In genomic region chr1:201831371-201831770, GRCh38 we compare ENCODE assay signal across 18 cellular contexts. TPM values are rescaled to one million over a fixed set of nuclear protein-coding genes. Genes with fewer than 3 reads are reported as not detected.
DNase-seq lines count a peak whose midpoint lies in the region; ATAC-seq, FAIRE-seq and TF ChIP-seq lines count a peak whose summit lies in the region.
"Had no signal": no experiment of that assay in that cellular context is flagged by ENCODE, and none has a peak within 500 bp of the region (broad histone marks: within the 10 kb centered on the region; RNA-seq: fewer than 3 reads in every experiment).

No MANE protein-coding gene starts in this region.

- TF ChIP-seq POLR2A in A549 (IDR thresholded peaks at IDR 0.05; ENCODE audit: low read length), result no peak

- no peak overlapping the region for H2AFZ ChIP-seq in SU-DHL-6 (ENCODE audit: low read depth, low read length, severe bottlenecking)
- H2AFZ ChIP-seq in hepatocyte, result no peak overlapping the region

- no peaks in the 10 kb centered on the region for H3K9me3 ChIP-seq in A549
- no peaks in the 10 kb centered on the region for H3K9me3 ChIP-seq in CD8-positive, alpha-beta memory T cell (ENCODE audit: low read length)
- H3K9me3 ChIP-seq in SU-DHL-6 (ENCODE audit: insufficient read depth, low read length), result no peaks in the 10 kb centered on the region
- no peaks in the 10 kb centered on the region for H3K9me3 ChIP-seq in hepatocyte (ENCODE audit: low read depth)
- H3K9me3 ChIP-seq: ascending aorta, Peyer's patch had no signal

- H3K79me2 ChIP-seq in SU-DHL-6 (ENCODE audit: insufficient read depth, low read length) (peaks cover 73% of the 10 kb centered on the region), hepatocyte (peaks cover 80% of the 10 kb centered on the region)

- H3K4me1 ChIP-seq in A549 (peaks cover 20% of the 10 kb centered on the region), hepatocyte (ENCODE audit: insufficient read depth) (peaks cover 9% of the 10 kb centered on the region)
- peaks cover 28% of the 10 kb centered on the region for H3K4me1 ChIP-seq in CD8-positive, alpha-beta memory T cell (ENCODE audit: insufficient read depth, low read length)

- H3K9me2 ChIP-seq in SU-DHL-6 (replicated peaks; ENCODE audit: insufficient read depth, low read length) (no peaks in the 10 kb centered on the region), hepatocyte (replicated peaks; ENCODE audit: insufficient read depth) (no peaks in the 10 kb centered on the region)

- DNase-seq in A549 (ENCODE audit: low read depth in 1 of 2, low spot score in 1 of 2) (no peak), hepatocyte (ENCODE audit: low spot score) (no peak), NCI-H2196 (lab: John Stamatoyannopoulos, UW; ENCODE audit: unreplicated experiment) (no peak), left colon (no peak)
- peak in 1 of 5 donors; percentile 38 for DNase-seq in CD8-positive, alpha-beta memory T cell
- DNase-seq: HCEC 1CT; NCI-H1105 treated with DMSO at 0.1 percent for 48 hours; NCI-H446; Peyer's patch; retina; stimulated activated CD4-positive, alpha-beta T cell treated with anti-CD3 and anti-CD28 coated beads, Interleukin-4, amount 100 ng/mL, for 1 hour; stimulated activated naive B cell treated with anti-CD40 and anti-IgM and Interleukin-4, amounts not matched to agents 10 μg/mL and 1 μg/mL and 100 μg/mL, for 72 hours had no signal

- peaks cover 0 to 26% (median 0%) of the 10 kb centered on the region in 3 donors for H3K36me3 Mint-ChIP-seq in CD8-positive, alpha-beta memory T cell

- H3K4me2 ChIP-seq in A549 (peak overlapping the region; percentile 97), SU-DHL-6 (ENCODE audit: low read depth, low read length, poor library complexity, severe bottlenecking) (peak overlapping the region; percentile 92), hepatocyte (peak overlapping the region; percentile 81)

- H4K20me1 ChIP-seq in SU-DHL-6 (ENCODE audit: low read depth, low read length), result peaks cover 23% of the 10 kb centered on the region
- peaks cover 11% of the 10 kb centered on the region for H4K20me1 ChIP-seq in hepatocyte (ENCODE audit: insufficient read depth, poor library complexity, severe bottlenecking)

- no peaks in the 10 kb centered on the region for H3K27me3 ChIP-seq in CD8-positive, alpha-beta memory T cell (ENCODE audit: insufficient read depth, low read length, poor library complexity, severe bottlenecking)
- H3K27me3 ChIP-seq in SU-DHL-6 (ENCODE audit: low read length) (no peaks in the 10 kb centered on the region), hepatocyte (no peaks in the 10 kb centered on the region)
- H3K27me3 ChIP-seq: ascending aorta, Peyer's patch had no signal

- TF ChIP-seq RAD21 in A549 (conservative IDR thresholded peaks at IDR 0.05 in 1 of 2, IDR thresholded peaks at IDR 0.05 in 1 of 2), result no peak

- H3K4me1 Mint-ChIP-seq in CD8-positive, alpha-beta memory T cell, result peaks cover 52 to 75% (median 64%) of the 10 kb centered on the region in 3 donors

- TF ChIP-seq CTCF in A549 (IDR thresholded peaks at IDR 0.05) (no peak), SU-DHL-6 (IDR thresholded peaks at IDR 0.05; ENCODE audit: insufficient read depth, low read length, poor library complexity, severe bottlenecking) (no peak), hepatocyte (IDR thresholded peaks at IDR 0.05; ENCODE audit: poor library complexity) (no peak)

- 0 out of 2 replicates have a peak overlapping the region, but pooled peaks have one; percentile 1 for H3K9ac ChIP-seq in SU-DHL-6 (ENCODE audit: low read length)

- no peak overlapping the region for H3K27ac ChIP-seq in A549
- no peak overlapping the region for H3K27ac ChIP-seq in CD8-positive, alpha-beta memory T cell (ENCODE audit: low read depth, low read length)
- H3K27ac ChIP-seq in SU-DHL-6 (ENCODE audit: low read depth, low read length), result no peak overlapping the region
- H3K27ac ChIP-seq in hepatocyte, result no peak overlapping the region
- H3K27ac ChIP-seq: ascending aorta, Peyer's patch had no signal

- no peaks in the 10 kb centered on the region for H3F3A ChIP-seq in SU-DHL-6 (ENCODE audit: insufficient read depth)

- no peak for ATAC-seq in A549
- ATAC-seq in HG03565 (IDR thresholded peaks at IDR 0.05; ENCODE audit: unreplicated experiment), result no peak
- ATAC-seq in HG02610 (IDR thresholded peaks at IDR 0.05; ENCODE audit: unreplicated experiment), result no peak
- ATAC-seq in left colon, result no peak
- ATAC-seq: stimulated activated naive B cell treated with anti-CD40 and anti-IgM and Interleukin-4, amounts not matched to agents 10 μg/mL and 1 μg/mL and 100 μg/mL, for 72 hours had no signal

- H3K4me3 ChIP-seq in A549 (no peak overlapping the region), SU-DHL-6 (ENCODE audit: insufficient read depth, low read length, poor library complexity, severe bottlenecking) (peak overlapping the region; percentile 0), hepatocyte (no peak overlapping the region)
- H3K4me3 ChIP-seq in CD8-positive, alpha-beta memory T cell (ENCODE audit: low read length), result no peak overlapping the region
- H3K4me3 ChIP-seq: Peyer's patch had no signal

- H3K27ac Mint-ChIP-seq in CD8-positive, alpha-beta memory T cell, result peak overlapping the region in 5 of 8 donors; percentile 1 to 79 (median 31)
- H3K27ac Mint-ChIP-seq: stimulated activated naive B cell treated with anti-CD40 and anti-IgM and Interleukin-4, amounts not matched to agents 10 μg/mL and 1 μg/mL and 100 μg/mL, for 72 hours had no signal

- POLR2A ChIA-PET in A549 (lab: Yijun Ruan, JAX), result no interaction called here
- POLR2A ChIA-PET in CD8-positive, alpha-beta memory T cell (lab: Charles Lee), result no interaction called here

- TF ChIP-seq EP300 in A549 (IDR thresholded peaks at IDR 0.05), result no peak

- 85% methylated on average over 4 of the region's 4 CpGs for WGBS in A549 (ENCODE audit: missing lambda C conversion rate)
- 94% methylated on average over 4 of the region's 4 CpGs for WGBS in hepatocyte (ENCODE audit: low lambda C conversion rate, missing lambda C conversion rate)

- intact Hi-C loops in left colon (cut with DNase I, micrococcal nuclease), result no loop called here

- peak overlapping the region; percentile 70 to 98 (median 97) for H3K4me3 Mint-ChIP-seq in CD8-positive, alpha-beta memory T cell
- H3K4me3 Mint-ChIP-seq: CD14-positive monocyte had no signal

- H3K9me3 Mint-ChIP-seq in CD8-positive, alpha-beta memory T cell, result no peaks in the 10 kb centered on the region
- H3K9me3 Mint-ChIP-seq: stimulated activated naive B cell treated with anti-CD40 and anti-IgM and Interleukin-4, amounts not matched to agents 10 μg/mL and 1 μg/mL and 100 μg/mL, for 72 hours had no signal

- CTCF ChIA-PET in A549 (lab: Yijun Ruan, JAX), result interaction anchor here (0.8 kb wide), 1 partner anchor 14 kb away, joined by 4 read pairs; no protein-coding TSS in a partner anchor
- CTCF ChIA-PET in CD8-positive, alpha-beta memory T cell (lab: Charles Lee), result no interaction called here

- H3K27me3 Mint-ChIP-seq in CD8-positive, alpha-beta memory T cell, result no peaks in the 10 kb centered on the region
- H3K27me3 Mint-ChIP-seq: stimulated activated naive B cell treated with anti-CD40 and anti-IgM and Interleukin-4, amounts not matched to agents 10 μg/mL and 1 μg/mL and 100 μg/mL, for 72 hours had no signal

- no peak for FAIRE-seq in A549 (lab: Jason Lieb, UNC)
- FAIRE-seq: HTR-8/SVneo had no signal

- H3K36me3 ChIP-seq in CD8-positive, alpha-beta memory T cell (ENCODE audit: insufficient read depth, low read length), result no peaks in the 10 kb centered on the region
- 0 out of 2 replicates have a peak, but pooled peaks cover 11% of the 10 kb centered on the region for H3K36me3 ChIP-seq in SU-DHL-6 (ENCODE audit: low read length)
- no peaks in the 10 kb centered on the region for H3K36me3 ChIP-seq in hepatocyte (replicated peaks; ENCODE audit: insufficient read depth, low read depth)
- H3K36me3 ChIP-seq: ascending aorta, Peyer's patch had no signal

TF ChIP-seq in A549, 52 proteins besides CTCF, POLR2A, EP300 and RAD21 (continues in another document):
- TF ChIP-seq BCL3 (IDR thresholded peaks at IDR 0.05), result no peak
- TF ChIP-seq ELK1 (IDR thresholded peaks at IDR 0.05; ENCODE audit: low read depth, low read length), result no peak

RNA-seq across cellular contexts. Expression of gene IPO9, which starts 2.4 kb away (rescaled TPM):
- polyA plus RNA-seq in A549 (2011; rRNA removed) (72.3 and 77.5 TPM in 2 replicates), A549 (2017; fragmentation: RNase III; extraction: RNeasy Plus Mini Kit Qiagen cat#74134 plus additional on column Dnase treatment) (40.0 to 40.3 TPM (median 40.1 TPM) in 3 replicates), hepatocyte (41.2 and 45.2 TPM in 2 replicates)
- polyA plus RNA-seq in A549 (2012; cell fraction: cytosol; rRNA removed), result 29.5 and 40.1 TPM in 2 replicates
- 37.5 and 45.8 TPM in 2 replicates for polyA plus RNA-seq in A549 (2012; cell fraction: nucleus; rRNA removed)
- polyA minus RNA-seq in A549 (2011; rRNA and poly(A)+ RNA removed), result 53.3 and 53.9 TPM in 2 replicates
- total RNA-seq in CD8-positive, alpha-beta memory T cell, result 10 to 100 TPM; 65.2 to 71.2 TPM
- 27.8 TPM for polyA plus RNA-seq in CD8-positive, alpha-beta memory T cell
- total RNA-seq in hepatocyte (25.8 and 29.4 TPM in 2 replicates), left colon (10 to 100 TPM; 22.0 to 24.3 TPM)

RNA-seq across cellular contexts. Expression of gene SHISA4, which starts 57.3 kb away (rescaled TPM):
- polyA plus RNA-seq in A549 (2011; rRNA removed) (10.0 and 13.8 TPM in 2 replicates), A549 (2017; fragmentation: RNase III; extraction: RNeasy Plus Mini Kit Qiagen cat#74134 plus additional on column Dnase treatment) (10.6 to 15.0 TPM (median 14.4 TPM) in 3 replicates), hepatocyte (24.0 and 31.2 TPM in 2 replicates)
- 14.8 and 20.2 TPM in 2 replicates for polyA plus RNA-seq in A549 (2012; cell fraction: cytosol; rRNA removed)
- polyA plus RNA-seq in A549 (2012; cell fraction: nucleus; rRNA removed), result 14.9 and 15.3 TPM in 2 replicates
- 10.2 and 18.1 TPM in 2 replicates for polyA minus RNA-seq in A549 (2011; rRNA and poly(A)+ RNA removed)
- under 1 TPM; 0.24 to 0.88 TPM for total RNA-seq in CD8-positive, alpha-beta memory T cell
- polyA plus RNA-seq in CD8-positive, alpha-beta memory T cell, result 0.41 TPM
- total RNA-seq in hepatocyte (9.6 and 10.2 TPM in 2 replicates), left colon (1 to 10 TPM; 1.7 to 2.6 TPM)
